In the genomic region with DNA sequence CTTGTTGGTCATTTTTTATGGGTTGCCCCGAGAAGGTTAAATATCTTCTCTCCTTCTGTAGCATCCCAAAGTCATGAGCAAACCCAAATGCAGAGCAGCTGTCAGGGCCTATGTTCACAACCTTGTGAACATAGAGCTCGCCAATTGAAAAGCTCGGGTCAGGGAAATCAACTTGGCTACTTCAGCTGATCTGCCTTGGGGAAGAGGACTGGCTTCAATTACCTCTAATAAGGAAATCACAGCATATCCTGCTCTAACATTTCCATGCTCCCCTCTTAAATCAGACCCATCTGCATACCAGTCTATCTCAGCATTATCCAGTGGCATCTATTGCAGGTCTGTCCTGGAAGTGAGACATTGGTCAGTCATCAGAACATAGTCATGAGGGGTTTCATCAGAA, we compare ENCODE assay signal across 20 cellular contexts.
"Had no signal": no experiment of that assay in that cellular context is flagged by ENCODE, and none has a peak within 500 bp of the region (broad histone marks: within the 10 kb centered on the region; RNA-seq: fewer than 3 reads in every experiment).

No MANE protein-coding gene starts in this region.

- DNase-seq: effector memory CD4-positive, alpha-beta T cell; glutamatergic neuron; islet precursor cell; natural killer cell; nucleus accumbens; ovary; sigmoid colon; small intestine; stimulated activated CD4-positive, alpha-beta T cell treated with anti-CD3 and anti-CD28 coated beads, Interleukin-12 subunit alpha, Interleukin-12 subunit beta, amount 100 ng/mL, for 4 hours; stimulated activated naive CD8-positive, alpha-beta T cell treated with anti-CD3 and anti-CD28 coated beads, Interleukin-15, Interleukin-2, amounts not matched to agents 100 U/mL and 50 U/mL, for 24 hours; thyroid gland; uterus had no signal

- H3K4me3 Mint-ChIP-seq: mesothelial cell of epicardium, natural killer cell, neural progenitor cell, type B pancreatic cell had no signal

- H3K36me3 Mint-ChIP-seq: natural killer cell had no signal

- H3K27me3 Mint-ChIP-seq: type B pancreatic cell had no signal

- ATAC-seq: gastroesophageal sphincter; left lobe of liver; stimulated activated naive CD8-positive, alpha-beta T cell treated with anti-CD3 and anti-CD28 coated beads, Interleukin-15, Interleukin-2, amounts not matched to agents 100 U/mL and 50 U/mL, for 24 hours had no signal

- H3K27ac Mint-ChIP-seq: mesothelial cell of epicardium, natural killer cell, neural progenitor cell, type B pancreatic cell had no signal

- H3K9me3 Mint-ChIP-seq: natural killer cell had no signal

- H3K4me1 Mint-ChIP-seq: mesothelial cell of epicardium, natural killer cell, neural progenitor cell had no signal

- H3K4me3 ChIP-seq: esophagus muscularis mucosa, gastroesophageal sphincter, neural progenitor cell, ovary, right atrium auricular region, sigmoid colon, suprapubic skin, thyroid gland, uterus had no signal
